1 cellular context compared by ENCODE assay signal in genomic region chr15:52559022-52559421, GRCh38.
TF ChIP-seq lines count a peak whose summit lies in the region.

No MANE protein-coding gene starts in this region.

TF ChIP-seq in K562, 482 proteins besides CTCF, POLR2A, EP300 and RAD21 (continued from another document):
- TF ChIP-seq FOXA3 (CRISPR knock-in tag; conservative IDR thresholded peaks at IDR 0.05 in 1 of 2, IDR thresholded peaks at IDR 0.05 in 1 of 2) (no peak), HEY1 (CRISPR knock-in tag; IDR thresholded peaks at IDR 0.05; ENCODE audit: borderline replicate concordance) (no peak), CEBPG (CRISPR knock-in tag; IDR thresholded peaks at IDR 0.05) (no peak), CEBPG (tag; conservative IDR thresholded peaks at IDR 0.05 in 1 of 2, IDR thresholded peaks at IDR 0.05 in 1 of 2) (no peak), SMAD3 (CRISPR knock-in tag; conservative IDR thresholded peaks at IDR 0.05) (no peak), ARHGAP35 (IDR thresholded peaks at IDR 0.05; ENCODE audit: partially characterized antibody) (no peak), NCOA6 (IDR thresholded peaks at IDR 0.05) (no peak), PTBP1 (IDR thresholded peaks at IDR 0.05; ENCODE audit: low read depth, low read length) (no peak), ZFP91 (CRISPR knock-in tag; IDR thresholded peaks at IDR 0.05) (no peak), SP2 (IDR thresholded peaks at IDR 0.05; ENCODE audit: extremely low read depth, low read depth, low read length, poor library complexity, severe bottlenecking) (no peak), ZNF584 (CRISPR knock-in tag; IDR thresholded peaks at IDR 0.05; ENCODE audit: low read depth) (no peak), PKNOX1 (IDR thresholded peaks at IDR 0.05) (peak; percentile 61), C11orf30 (IDR thresholded peaks at IDR 0.05; ENCODE audit: low read depth) (no peak), SOX6 (IDR thresholded peaks at IDR 0.05) (no peak), SIRT6 (IDR thresholded peaks at IDR 0.05; ENCODE audit: low read depth, low read length) (no peak), HBP1 (CRISPR knock-in tag; IDR thresholded peaks at IDR 0.05) (no peak), GATA2 (CRISPR knock-in tag; IDR thresholded peaks at IDR 0.05) (no peak), SPI1 (IDR thresholded peaks at IDR 0.05; ENCODE audit: borderline replicate concordance, low read depth, low read length) (no peak), ATF4 (CRISPR knock-in tag; IDR thresholded peaks at IDR 0.05) (no peak), HDAC1 (IDR thresholded peaks at IDR 0.05) (peak in 1 of 2 experiments; percentile 99; a peak in 2 of 4 replicates), ATF7 (IDR thresholded peaks at IDR 0.05) (peak; percentile 41), FOSL1 (tag; conservative IDR thresholded peaks at IDR 0.05) (peak; percentile 16; the same call in 1 of the 2 replicates), DDX20 (tag; IDR thresholded peaks at IDR 0.05; ENCODE audit: low read depth) (no peak), HMBOX1 (IDR thresholded peaks at IDR 0.05) (no peak), ZNF280A (IDR thresholded peaks at IDR 0.05; ENCODE audit: low read depth, partially characterized antibody) (peak; percentile 61), JUND (IDR thresholded peaks at IDR 0.05; ENCODE audit: borderline replicate concordance, low read depth, low read length) (no peak; the same call in 1 of the 2 replicates), JUND (tag; IDR thresholded peaks at IDR 0.05; ENCODE audit: borderline replicate concordance, low read depth, low read length) (0 out of 3 replicates have a peak, but pooled peaks have one; percentile 36), E2F6 (IDR thresholded peaks at IDR 0.05; ENCODE audit: borderline replicate concordance in 1 of 2, extremely low read depth in 1 of 2, insufficient read depth in 1 of 2, insufficient read length in 1 of 2, low read depth in 1 of 2, low read length in 1 of 2, poor library complexity in 1 of 2, severe bottlenecking in 1 of 2) (no peak), PRPF4 (IDR thresholded peaks at IDR 0.05; ENCODE audit: insufficient read depth, low read depth, low read length, poor library complexity, severe bottlenecking) (no peak), HMGN3 (IDR thresholded peaks at IDR 0.05; ENCODE audit: borderline replicate concordance, extremely low read depth, insufficient read length, low read depth, low read length) (no peak), HNRNPUL1 (IDR thresholded peaks at IDR 0.05; ENCODE audit: low read length) (no peak), ERF (CRISPR knock-in tag; IDR thresholded peaks at IDR 0.05) (no peak), ELF1 (tag; IDR thresholded peaks at IDR 0.05) (no peak), ZNF668 (CRISPR knock-in tag; IDR thresholded peaks at IDR 0.05) (no peak), PTRF (tag; IDR thresholded peaks at IDR 0.05) (no peak), ZNF253 (CRISPR knock-in tag; conservative IDR thresholded peaks at IDR 0.05) (no peak), HLTF (IDR thresholded peaks at IDR 0.05) (no peak), CHAMP1 (IDR thresholded peaks at IDR 0.05) (peak; percentile 42; the same call in 1 of the 2 replicates), PCBP1 (IDR thresholded peaks at IDR 0.05; ENCODE audit: low read depth, low read length, poor library complexity, severe bottlenecking) (no peak), ARID1B (IDR thresholded peaks at IDR 0.05) (no peak), SRSF3 (IDR thresholded peaks at IDR 0.05; ENCODE audit: insufficient read depth, low read length) (no peak), RBM25 (IDR thresholded peaks at IDR 0.05; ENCODE audit: low read depth, low read length, severe bottlenecking) (no peak), CHD1 (IDR thresholded peaks at IDR 0.05; ENCODE audit: low read length) (no peak), HNRNPLL (IDR thresholded peaks at IDR 0.05; ENCODE audit: low read depth, low read length, poor library complexity, severe bottlenecking) (no peak), CBX8 (IDR thresholded peaks at IDR 0.05; ENCODE audit: borderline replicate concordance, extremely low read depth, low read depth, low read length, poor library complexity, severe bottlenecking) (no peak), ZFPM2 (CRISPR knock-in tag; IDR thresholded peaks at IDR 0.05) (no peak), PRMT5 (CRISPR knock-in tag; IDR thresholded peaks at IDR 0.05) (no peak), E2F3 (CRISPR knock-in tag; IDR thresholded peaks at IDR 0.05) (no peak), ATF1 (CRISPR knock-in tag; IDR thresholded peaks at IDR 0.05) (no peak), ATF1 (tag; IDR thresholded peaks at IDR 0.05) (0 out of 2 replicates have a peak, but pooled peaks have one; percentile 7), LEF1 (IDR thresholded peaks at IDR 0.05) (peak; percentile 29; the same call in 1 of the 2 replicates), ZNF165 (CRISPR knock-in tag; IDR thresholded peaks at IDR 0.05; ENCODE audit: borderline replicate concordance) (no peak)
